ENCODE assay signal across 8 cellular contexts in the genomic region with DNA sequence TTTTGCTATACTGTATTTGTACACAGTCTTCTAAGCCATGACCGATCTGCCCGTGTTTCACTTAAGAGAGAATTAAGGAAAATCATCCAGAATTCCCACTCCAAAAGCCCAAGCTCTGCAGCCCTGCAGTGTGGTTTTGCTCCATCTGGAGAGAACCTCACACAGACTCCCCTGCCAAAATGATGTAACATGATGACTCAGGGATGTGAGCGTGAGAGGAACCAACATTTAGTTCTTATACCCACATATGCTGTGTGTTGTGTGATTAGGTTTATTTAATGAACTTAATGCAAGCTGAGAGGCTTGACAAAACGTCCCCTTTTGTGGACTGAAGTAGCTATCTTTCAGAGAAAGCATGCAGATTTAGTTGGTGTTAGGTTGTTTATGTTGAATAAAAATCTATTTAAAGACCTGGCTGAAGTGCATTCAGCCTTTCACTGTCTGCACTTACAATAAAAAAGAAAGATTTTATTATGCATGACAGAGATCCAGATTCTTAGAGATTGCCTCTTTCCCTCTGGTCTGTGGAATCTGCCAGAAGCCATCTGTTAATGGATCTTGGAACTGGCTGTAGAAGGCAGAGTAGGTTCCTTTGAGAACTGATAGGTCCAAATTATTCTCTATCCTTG. TPM values are rescaled to one million over a fixed set of nuclear protein-coding genes. Genes with fewer than 3 reads are reported as not detected.
DNase-seq lines count a peak whose midpoint lies in the region; ATAC-seq and TF ChIP-seq lines count a peak whose summit lies in the region.
"Had no signal": no experiment of that assay in that cellular context is flagged by ENCODE, and none has a peak within 500 bp of the region (broad histone marks: within the 10 kb centered on the region; RNA-seq: fewer than 3 reads in every experiment).

No MANE protein-coding gene starts in this region.

- H3K9me3 ChIP-seq in H9 (ENCODE audit: control insufficient read depth, low read depth, low read length) = no peaks in the 10 kb centered on the region
- H3K9me3 ChIP-seq: neutrophil had no signal

- H2AK5ac ChIP-seq in H9 (ENCODE audit: insufficient read length, low read length) = no peak overlapping the region

- H2AFZ ChIP-seq in H9 (ENCODE audit: low read length) = no peak overlapping the region

- no peak overlapping the region for H2BK120ac ChIP-seq in H9 (ENCODE audit: low read depth, low read length, poor library complexity, severe bottlenecking)

- H3K14ac ChIP-seq in H9 (ENCODE audit: insufficient read depth, low read length) = no peak overlapping the region

- H2BK12ac ChIP-seq in H9 (ENCODE audit: insufficient read length, low read depth, low read length) = no peak overlapping the region

- peak overlapping the region; percentile 24 for H3K4me2 ChIP-seq in H9 (ENCODE audit: insufficient read depth, insufficient read length, low read length)

- H3K27ac ChIP-seq in H9 (ENCODE audit: insufficient read length, low read depth, low read length) = peak overlapping the region; percentile 82
- H3K27ac ChIP-seq: neutrophil had no signal

- H3T11ph ChIP-seq in H9 (ENCODE audit: low read length) = no peak overlapping the region

- H3K27me3 ChIP-seq in H9 (ENCODE audit: insufficient read depth, low read length) = no peaks in the 10 kb centered on the region

- H4K20me1 ChIP-seq in H9 (ENCODE audit: control insufficient read depth, insufficient read depth, insufficient read length) = peaks cover 5% of the 10 kb centered on the region

- H3K4me3 Mint-ChIP-seq in H9 = no peak overlapping the region

- H3K23ac ChIP-seq in H9 (ENCODE audit: insufficient read length, low read depth, low read length) = no peak overlapping the region

- no peak overlapping the region for H2BK5ac ChIP-seq in H9 (ENCODE audit: insufficient read length, low read length)

- H3K56ac ChIP-seq in H9 (ENCODE audit: insufficient read length, low read depth, low read length) = no peak overlapping the region

- H3K4me1 ChIP-seq in H9 (ENCODE audit: insufficient read depth, low read length) = peaks cover 12% of the 10 kb centered on the region

- H4K91ac ChIP-seq in H9 (ENCODE audit: insufficient read length, low read depth, low read length) = no peak overlapping the region

- H3K27me3 Mint-ChIP-seq in H9 (ENCODE audit: low read depth) = no peaks in the 10 kb centered on the region; the same call in 1 of the 2 replicates

- H4K8ac ChIP-seq in H9 (replicated peaks; ENCODE audit: insufficient read length, low read depth, low read length) = no peak overlapping the region

- no CpG with 5 or more reads among the region's 4 CpGs for WGBS in H9 (ENCODE audit: extremely low coverage, insufficient read length, low lambda C conversion rate)

- H3K27ac Mint-ChIP-seq in H9 = peak overlapping the region; percentile 53 to 97 (median 89); a peak in 4 of 7 replicates

- no peaks in the 10 kb centered on the region for H3K9me3 Mint-ChIP-seq in H9

- DNase-seq in H9 = no peak
- DNase-seq in NCI-H446 treated with DMSO at 0.1 percent for 48 hours (lab: John Stamatoyannopoulos, UW) = peak; percentile 90
- DNase-seq in cerebellar cortex (ENCODE audit: low spot score) = peak; percentile 83
- DNase-seq in lung microvascular endothelial cell (ENCODE audit: low read depth in 2 of 2) = peak; percentile 46 to 84
- DNase-seq in activated CD4-positive, alpha-beta T cell treated with anti-CD3 and anti-CD28 coated beads for 1 hour = no peak

- no peak overlapping the region for H4K5ac ChIP-seq in H9 (ENCODE audit: insufficient read length, low read depth, low read length)

- no peaks in the 10 kb centered on the region for H3K79me1 ChIP-seq in H9 (ENCODE audit: insufficient read depth, low read depth, low read length, poor library complexity, severe bottlenecking)

- no peak overlapping the region for H2BK20ac ChIP-seq in H9 (ENCODE audit: low read depth, low read length, poor library complexity, severe bottlenecking)

- H3K79me2 ChIP-seq in H9 (ENCODE audit: insufficient read depth, low read length) = peaks cover 75% of the 10 kb centered on the region

- no peak for ATAC-seq in HG03432 (IDR thresholded peaks at IDR 0.05; ENCODE audit: unreplicated experiment)
- ATAC-seq in HG03521 (IDR thresholded peaks at IDR 0.05; ENCODE audit: unreplicated experiment) = no peak

- peaks cover 2% of the 10 kb centered on the region for H3K23me2 ChIP-seq in H9 (ENCODE audit: insufficient read length, low read depth, low read length, poor library complexity, severe bottlenecking)

- no peak overlapping the region for H3K18ac ChIP-seq in H9 (ENCODE audit: insufficient read length, low read depth, low read length)

- TF ChIP-seq CTCF in H9 (conservative IDR thresholded peaks at IDR 0.05) = no peak

- H3K9ac ChIP-seq in H9 (ENCODE audit: extremely low read depth, insufficient read length, low read length) = no peak overlapping the region

- peaks cover 84 to 85% of the 10 kb centered on the region in 2 experiments for H3K4me1 Mint-ChIP-seq in H9

- H2BK15ac ChIP-seq in H9 (ENCODE audit: low read depth, low read length) = no peak overlapping the region

- H3K36me3 Mint-ChIP-seq in H9 (ENCODE audit: insufficient read depth in 1 of 3, low read depth in 3 of 3) = peaks cover 28 to 42% (median 31%) of the 10 kb centered on the region in 3 experiments

- no peak overlapping the region for H3K4ac ChIP-seq in H9 (ENCODE audit: low read depth, low read length)

RNA-seq across cellular contexts. Expression of a gene that starts 6.3 kb away (rescaled TPM):
- total RNA-seq in H9 (2021) (49.4 and 51.3 TPM in 2 replicates), lung microvascular endothelial cell (43.4 and 54.8 TPM in 2 replicates)

Comparison
In these comparisons a context has a peak if more than half of its experiments do, and no peak if none do; other contexts are left out.
1. DNase-seq: peak in NCI-H446 treated with DMSO at 0.1 percent for 48 hours (single experiment), cerebellar cortex (single experiment) and lung microvascular endothelial cell (2 of 2); none in H9 (single experiment) and activated CD4-positive, alpha-beta T cell treated with anti-CD3 and anti-CD28 coated beads for 1 hour (single experiment).